Comparison of ENCODE assay signal across 15 cellular contexts in the genomic region with DNA sequence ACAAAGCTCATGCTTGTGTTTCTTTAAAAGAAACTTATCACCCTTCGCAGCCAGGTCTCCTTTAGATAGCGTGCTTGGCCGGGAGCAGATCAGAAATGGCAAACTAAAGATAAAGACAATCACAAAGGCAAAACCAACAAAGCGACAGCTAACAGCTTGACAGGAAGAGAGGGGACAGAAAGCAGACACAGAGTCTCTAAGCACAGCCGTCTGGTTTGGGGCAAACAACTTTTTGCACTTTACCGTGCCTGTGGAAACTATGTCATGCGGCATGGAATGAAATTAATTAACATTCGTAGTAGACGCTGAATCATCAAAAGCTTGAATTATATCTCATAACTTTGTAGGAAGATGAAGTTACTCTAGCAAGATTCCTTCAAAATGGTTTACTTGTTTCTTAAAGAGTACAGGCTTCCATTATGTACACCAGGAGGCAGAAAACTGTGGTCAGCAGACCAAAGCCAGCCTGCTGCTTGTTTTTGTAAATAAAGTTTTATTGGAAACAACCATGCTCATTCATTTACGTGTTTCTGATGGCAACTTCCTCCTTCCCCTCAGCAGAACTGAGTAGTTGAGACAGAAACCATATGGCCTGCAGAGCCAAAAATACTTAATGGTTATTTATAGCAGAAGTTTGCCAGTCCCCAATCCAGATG.
DNase-seq lines count a peak whose midpoint lies in the region; ATAC-seq lines count a peak whose summit lies in the region.
"Had no signal": no experiment of that assay in that cellular context is flagged by ENCODE, and none has a peak within 500 bp of the region (broad histone marks: within the 10 kb centered on the region; RNA-seq: fewer than 3 reads in every experiment).

No MANE protein-coding gene starts in this region.

- no peaks in the 10 kb centered on the region for H3K27me3 ChIP-seq in SJCRH30

- H3K4me1 ChIP-seq in SJCRH30 = no peaks in the 10 kb centered on the region; the same call in 1 of the 2 replicates

- no peaks in the 10 kb centered on the region for H3K36me3 ChIP-seq in SJCRH30

- intact Hi-C loops in left ventricle myocardium superior (cut with micrococcal nuclease) = no loop called here

- peak overlapping the region; percentile 8 for H3K4me3 ChIP-seq in Jurkat, Clone E6-1 (ENCODE audit: low read length)
- no peak overlapping the region for H3K4me3 ChIP-seq in SJCRH30
- H3K4me3 ChIP-seq: coronary artery had no signal

- DNase-seq in CD1c-positive myeloid dendritic cell (ENCODE audit: extremely low spot score) (peak; percentile 22), SKM-1 (lab: John Stamatoyannopoulos, UW; ENCODE audit: unreplicated experiment) (peak; percentile 30), left ventricle myocardium superior (no peak), NCI-H1930 (lab: John Stamatoyannopoulos, UW) (no peak), epidermal melanocyte (ENCODE audit: insufficient read length, low spot score) (no peak), SJCRH30 (no peak), NCI-H2081 treated with DMSO at 0.1 percent for 48 hours (lab: John Stamatoyannopoulos, UW) (no peak)
- DNase-seq in Jurkat, Clone E6-1 (ENCODE audit: low read depth, low spot score) = peak; percentile 59
- DNase-seq: activated CD4-positive, alpha-beta memory T cell treated with anti-CD3 and anti-CD28 coated beads, Interleukin-2, amount 10 ng/mL, durations not matched to agents 7 days and 5 days; C1 segment of cervical spinal cord; GF-D8; NCI-H1105; NCI-H526; substantia nigra had no signal

- peak; percentile 91 for ATAC-seq in left ventricle myocardium superior

- no peak overlapping the region for H3K27ac ChIP-seq in SJCRH30
- H3K27ac ChIP-seq: coronary artery had no signal

- H3K9me3 ChIP-seq in SJCRH30 (replicated peaks) = no peaks in the 10 kb centered on the region

Comparison
In these comparisons a context has a peak if more than half of its experiments do, and no peak if none do; other contexts are left out.
1. DNase-seq: peak in CD1c-positive myeloid dendritic cell (single experiment), Jurkat, Clone E6-1 (single experiment) and SKM-1 (single experiment); none in left ventricle myocardium superior (single experiment), NCI-H1930 (0 of 2), epidermal melanocyte (single experiment), SJCRH30 (0 of 2) and NCI-H2081 treated with DMSO at 0.1 percent for 48 hours (single experiment).